In the genomic region with DNA sequence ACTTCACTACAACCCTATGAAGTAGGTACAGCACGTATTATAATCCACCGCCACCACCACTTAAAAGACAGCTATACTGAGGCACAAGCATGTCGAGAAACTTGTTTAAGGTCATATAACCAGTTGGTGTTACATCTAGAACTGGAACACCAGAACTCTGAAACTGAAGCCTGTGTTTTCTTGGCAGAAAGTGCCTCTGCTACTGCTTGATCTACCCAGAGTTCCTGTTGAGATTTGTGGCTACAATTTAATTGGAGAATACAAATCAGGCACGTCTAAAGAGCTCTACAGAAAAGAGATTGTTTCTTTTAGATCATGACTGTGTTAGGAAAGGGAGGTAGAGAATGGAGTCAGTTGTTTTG, we compare ENCODE assay signal across 14 cellular contexts. TPM values are rescaled to one million over a fixed set of nuclear protein-coding genes. Genes with fewer than 3 reads are reported as not detected.
DNase-seq lines count a peak whose midpoint lies in the region; ATAC-seq and TF ChIP-seq lines count a peak whose summit lies in the region.
"Had no signal": no experiment of that assay in that cellular context is flagged by ENCODE, and none has a peak within 500 bp of the region (broad histone marks: within the 10 kb centered on the region; RNA-seq: fewer than 3 reads in every experiment).

No MANE protein-coding gene starts in this region.

- H2AFZ ChIP-seq in OCI-LY7 (ENCODE audit: low read length) (peak overlapping the region; percentile 9; the same call in 1 of the 2 replicates), osteoblast (ENCODE audit: low read length) (no peak overlapping the region)

- H3K4me1 ChIP-seq in CD8-positive, alpha-beta T cell (ENCODE audit: insufficient read depth, low read length): peaks cover 9% of the 10 kb centered on the region
- H3K4me1 ChIP-seq in OCI-LY7 (ENCODE audit: insufficient read depth, low read length, poor library complexity, severe bottlenecking): peaks cover 34% of the 10 kb centered on the region
- peaks cover 12% of the 10 kb centered on the region for H3K4me1 ChIP-seq in osteoblast (ENCODE audit: insufficient read depth, low read length)

- POLR2A ChIA-PET in CD8-positive, alpha-beta T cell (lab: Charles Lee): interaction anchor here (1.2 kb wide), 1 partner anchor 12 kb away, joined by 3 read pairs; no protein-coding TSS in a partner anchor
- POLR2A ChIA-PET in OCI-LY7 (lab: Charles Lee): no interaction called here

- peaks cover 5% of the 10 kb centered on the region for H3K36me3 Mint-ChIP-seq in CD8-positive, alpha-beta T cell
- H3K36me3 Mint-ChIP-seq in neural crest cell (ENCODE audit: low read depth): no peaks in the 10 kb centered on the region

- no peak for ATAC-seq in CD8-positive, alpha-beta T cell
- ATAC-seq in esophagus mucosa: peak; percentile 40
- ATAC-seq in GM19395 (IDR thresholded peaks at IDR 0.05; ENCODE audit: unreplicated experiment): no peak
- ATAC-seq: gastroesophageal sphincter, left ventricle myocardium superior had no signal

- no peaks in the 10 kb centered on the region; the same call in 1 of the 2 replicates for H3K79me2 ChIP-seq in OCI-LY7 (ENCODE audit: insufficient read depth, low read depth, low read length)
- peaks cover 6% of the 10 kb centered on the region for H3K79me2 ChIP-seq in osteoblast (ENCODE audit: insufficient read depth, low read length)

- no peak for DNase-seq in CD8-positive, alpha-beta T cell
- DNase-seq in OCI-LY7 (ENCODE audit: low spot score) (no peak), neural crest cell (ENCODE audit: low read depth, low spot score) (no peak), SKM-1 (lab: John Stamatoyannopoulos, UW; ENCODE audit: unreplicated experiment) (no peak), osteoblast (ENCODE audit: insufficient read length, low spot score, missing footprints) (no peak), NCI-H1436 (lab: John Stamatoyannopoulos, UW) (no peak)
- DNase-seq: dermis blood vessel endothelial cell, left ventricle myocardium superior, NCI-H1694, ovary, Right ventricle myocardium superior had no signal

- H3K27me3 ChIP-seq in CD8-positive, alpha-beta T cell (ENCODE audit: insufficient read depth, low read length): no peaks in the 10 kb centered on the region
- no peaks in the 10 kb centered on the region for H3K27me3 ChIP-seq in osteoblast (ENCODE audit: insufficient read depth, low read length)
- H3K27me3 ChIP-seq: gastroesophageal sphincter, ovary had no signal

- H3K36me3 ChIP-seq in CD8-positive, alpha-beta T cell (ENCODE audit: insufficient read depth, low read length): no peaks in the 10 kb centered on the region
- no peaks in the 10 kb centered on the region for H3K36me3 ChIP-seq in OCI-LY7 (ENCODE audit: insufficient read depth, low read length)
- H3K36me3 ChIP-seq in osteoblast (ENCODE audit: insufficient read depth, low read length): no peaks in the 10 kb centered on the region
- H3K36me3 ChIP-seq: gastroesophageal sphincter, ovary had no signal

- no peaks in the 10 kb centered on the region for H3K27me3 Mint-ChIP-seq in CD8-positive, alpha-beta T cell (ENCODE audit: low read depth)
- H3K27me3 Mint-ChIP-seq in neural crest cell (ENCODE audit: low read depth): no peaks in the 10 kb centered on the region

- no peak overlapping the region for H3K27ac ChIP-seq in CD8-positive, alpha-beta T cell (ENCODE audit: low read depth, low read length)
- H3K27ac ChIP-seq in OCI-LY7 (ENCODE audit: low read depth, low read length, poor library complexity, severe bottlenecking) (no peak overlapping the region), osteoblast (ENCODE audit: low read depth, low read length) (no peak overlapping the region)
- H3K27ac ChIP-seq: gastroesophageal sphincter, ovary had no signal

- H3K9me3 Mint-ChIP-seq in CD8-positive, alpha-beta T cell: no peaks in the 10 kb centered on the region
- H3K9me3 Mint-ChIP-seq in neural crest cell: no peaks in the 10 kb centered on the region

- no peak overlapping the region for H3K4me2 ChIP-seq in OCI-LY7 (ENCODE audit: low read length)
- H3K4me2 ChIP-seq in osteoblast (ENCODE audit: insufficient read depth, low read length): no peak overlapping the region

- peak overlapping the region; percentile 41 for H3K27ac Mint-ChIP-seq in CD8-positive, alpha-beta T cell
- H3K27ac Mint-ChIP-seq in neural crest cell (ENCODE audit: unreplicated experiment): no peak overlapping the region

- intact Hi-C loops in CD8-positive, alpha-beta T cell (cut with DNase I, micrococcal nuclease): no loop called here
- intact Hi-C loops in OCI-LY7 (cut with micrococcal nuclease; ENCODE audit: unreplicated experiment): no loop called here

- no peak overlapping the region for H3K4me3 ChIP-seq in CD8-positive, alpha-beta T cell (ENCODE audit: low read depth, low read length)
- H3K4me3 ChIP-seq in OCI-LY7 (ENCODE audit: low read depth, low read length, poor library complexity, severe bottlenecking): no peak overlapping the region
- no peak overlapping the region for H3K4me3 ChIP-seq in osteoblast (ENCODE audit: insufficient read depth, low read length)
- H3K4me3 ChIP-seq: gastroesophageal sphincter, ovary had no signal

- TF ChIP-seq CTCF in CD8-positive, alpha-beta T cell (IDR thresholded peaks at IDR 0.05): no peak
- TF ChIP-seq CTCF in OCI-LY7 (conservative IDR thresholded peaks at IDR 0.05; ENCODE audit: low read length): no peak
- TF ChIP-seq CTCF in neural crest cell (conservative IDR thresholded peaks at IDR 0.05): no peak
- no peak for TF ChIP-seq CTCF in osteoblast (IDR thresholded peaks at IDR 0.05; ENCODE audit: extremely low read depth, low read depth, low read length)

- no peak overlapping the region for H3K4me3 Mint-ChIP-seq in CD8-positive, alpha-beta T cell
- H3K4me3 Mint-ChIP-seq in neural crest cell: peak overlapping the region; percentile 28

- H3K9me2 ChIP-seq in OCI-LY7 (ENCODE audit: insufficient read depth, low read length): no peaks in the 10 kb centered on the region

- no peaks in the 10 kb centered on the region for H4K20me1 ChIP-seq in OCI-LY7 (ENCODE audit: insufficient read depth, low read length)
- H4K20me1 ChIP-seq in osteoblast (ENCODE audit: insufficient read depth, low read length): no peaks in the 10 kb centered on the region

- CTCF ChIA-PET in CD8-positive, alpha-beta T cell (lab: Charles Lee): no interaction called here
- CTCF ChIA-PET in OCI-LY7 (lab: Charles Lee; ENCODE audit: unreplicated experiment): no interaction called here

- no TSS peak for BruUV-seq in OCI-LY7 (replicated peaks; lab: Mats Ljungman, UMichigan)

- H3K4me1 Mint-ChIP-seq in CD8-positive, alpha-beta T cell (ENCODE audit: low read depth): peaks cover 7% of the 10 kb centered on the region
- H3K4me1 Mint-ChIP-seq in neural crest cell: peaks cover 20% of the 10 kb centered on the region

- no peaks in the 10 kb centered on the region for H3K9me3 ChIP-seq in CD8-positive, alpha-beta T cell (ENCODE audit: low read length)
- H3K9me3 ChIP-seq in OCI-LY7 (ENCODE audit: low read length): no peaks in the 10 kb centered on the region
- H3K9me3 ChIP-seq in osteoblast (ENCODE audit: low read depth, low read length): no peaks in the 10 kb centered on the region
- H3K9me3 ChIP-seq: gastroesophageal sphincter, ovary had no signal

RNA-seq across cellular contexts. Expression of gene ADD3, which starts 4.3 kb away (rescaled TPM):
- total RNA-seq in CD8-positive, alpha-beta T cell: 100 to 1,000 TPM; 135 to 148 TPM
- total RNA-seq in OCI-LY7 (2014; rRNA removed; shearing (Covaris generic)): 53.3 and 75.8 TPM in 2 replicates
- total RNA-seq in OCI-LY7 (2022) (89.7 and 100 TPM in 2 replicates), esophagus mucosa (40.3 TPM), neural crest cell (50.2 and 56.6 TPM in 2 replicates), osteoblast (439 and 1,018 TPM in 2 replicates)
